11 cellular contexts compared by ENCODE assay signal in genomic region chr15:58528197-58528870, GRCh38.
A peak's percentile ranks its signal among the peaks of the same experiment; 100 is the strongest.
DNase-seq lines count a peak whose midpoint lies in the region; ATAC-seq, FAIRE-seq and TF ChIP-seq lines count a peak whose summit lies in the region.
"Had no signal": no experiment of that assay in that cellular context is flagged by ENCODE, and none has a peak within 500 bp of the region (broad histone marks: within the 10 kb centered on the region; RNA-seq: fewer than 3 reads in every experiment).

No MANE protein-coding gene starts in this region.

- no peak overlapping the region for H2BK5ac ChIP-seq in mesendoderm (ENCODE audit: low read length)

- WGBS in A549 (ENCODE audit: missing lambda C conversion rate): 42% methylated on average over 12 of the region's 12 CpGs
- 26 to 46% methylated on average over 4 to 8 of the region's 12 CpGs for WGBS in gastroesophageal sphincter (ENCODE audit: low coverage in 1 of 2), 2 donors
- no CpG with 5 or more reads among the region's 12 CpGs for WGBS in mesendoderm (ENCODE audit: extremely low coverage, insufficient coverage, low lambda C conversion rate)

- H2AK5ac ChIP-seq in mesendoderm (ENCODE audit: low read length): no peak overlapping the region

- H2BK120ac ChIP-seq in mesendoderm (ENCODE audit: low read depth, low read length): no peak overlapping the region

- H2BK15ac ChIP-seq in mesendoderm (replicated peaks; ENCODE audit: low read depth): no peak overlapping the region

- H3K9ac ChIP-seq in mesendoderm (ENCODE audit: low read length): no peak overlapping the region

- H3K27ac ChIP-seq in A549 (peak overlapping the region; percentile 72 to 84), gastroesophageal sphincter (peak overlapping the region in 2 of 4 donors; percentile 17 to 31), mesendoderm (ENCODE audit: low read depth, low read length) (no peak overlapping the region), RWPE1 (no peak overlapping the region)

- H3K79me2 ChIP-seq in mesendoderm (ENCODE audit: control insufficient read depth, insufficient read depth, low read length): no peaks in the 10 kb centered on the region

- no peaks in the 10 kb centered on the region for H3K79me1 ChIP-seq in mesendoderm (ENCODE audit: low read length)

- ATAC-seq in A549 (peak; percentile 83 to 88), gastroesophageal sphincter (peak; percentile 64), HG03442 (IDR thresholded peaks at IDR 0.05; ENCODE audit: unreplicated experiment) (no peak)

- peak in 1 of 2 experiments; percentile 19; a peak in 1 of 5 replicates for TF ChIP-seq RAD21 in A549 (conservative IDR thresholded peaks at IDR 0.05 in 1 of 2, IDR thresholded peaks at IDR 0.05 in 1 of 2)

- H3K18ac ChIP-seq in mesendoderm (ENCODE audit: low read length): no peak overlapping the region

- H3K4me2 ChIP-seq in A549: peak overlapping the region; percentile 65
- H3K4me2 ChIP-seq in mesendoderm (ENCODE audit: low read length): no peak overlapping the region

- no peak overlapping the region for H4K5ac ChIP-seq in mesendoderm (ENCODE audit: low read length)

- POLR2A ChIA-PET in A549 (lab: Yijun Ruan, JAX) (interaction anchor here (1.6 kb wide), 1 partner anchor 19 kb away, joined by 6 read pairs; no protein-coding TSS in a partner anchor), RWPE1 (lab: Yijun Ruan, JAX; ENCODE audit: low non-redundant PET) (no interaction called here)

- H3K36me3 ChIP-seq in MG63 (no peaks in the 10 kb centered on the region), gastroesophageal sphincter (no peaks in the 10 kb centered on the region), mesendoderm (ENCODE audit: control insufficient read depth, insufficient read depth, low read length) (no peaks in the 10 kb centered on the region)

- peaks cover 59% of the 10 kb centered on the region for H3K4me1 ChIP-seq in A549
- H3K4me1 ChIP-seq in gastroesophageal sphincter: peaks cover 0 to 26% (median 4%) of the 10 kb centered on the region in 3 donors
- no peaks in the 10 kb centered on the region for H3K4me1 ChIP-seq in mesendoderm (ENCODE audit: control insufficient read depth, low read depth, low read length)

- H3K9me3 ChIP-seq in A549 (no peaks in the 10 kb centered on the region), MG63 (no peaks in the 10 kb centered on the region), gastroesophageal sphincter (no peaks in the 10 kb centered on the region)

- H3K23ac ChIP-seq in mesendoderm (ENCODE audit: low read length): no peak overlapping the region

- TF ChIP-seq CTCF in A549 (IDR thresholded peaks at IDR 0.05) (no peak), gastroesophageal sphincter (IDR thresholded peaks at IDR 0.05) (no peak), RWPE1 (conservative IDR thresholded peaks at IDR 0.05; ENCODE audit: low read depth) (no peak)

- DNase-seq in A549 (ENCODE audit: low read depth in 1 of 2, low spot score in 1 of 2): peak; percentile 63 to 82
- DNase-seq in MG63: peak; percentile 64
- peak; percentile 51 for DNase-seq in mesendoderm
- no peak for DNase-seq in NCI-H446 (lab: John Stamatoyannopoulos, UW)
- no peak for DNase-seq in NCI-H1417 treated with DMSO at 0.1 percent for 48 hours (lab: John Stamatoyannopoulos, UW)
- DNase-seq in RWPE1 (ENCODE audit: low spot score): no peak
- DNase-seq: GF-D8; RPMI8226; stimulated activated CD8-positive, alpha-beta memory T cell treated with anti-CD3 and anti-CD28 coated beads, Interleukin-4, amount 100 ng/mL, for 48 hours had no signal

- TF ChIP-seq POLR2A in A549 (IDR thresholded peaks at IDR 0.05; ENCODE audit: low read length): no peak
- no peak for TF ChIP-seq POLR2A in gastroesophageal sphincter (IDR thresholded peaks at IDR 0.05)

- CTCF ChIA-PET in A549 (lab: Yijun Ruan, JAX): interaction anchor here (0.6 to 1.3 kb wide), 10 partner anchors 16 to 433 kb away, joined by 3 to 5 read pairs (median 3); no protein-coding TSS in a partner anchor
- CTCF ChIA-PET in RWPE1 (lab: Yijun Ruan, JAX): no interaction called here

- H3K56ac ChIP-seq in mesendoderm (ENCODE audit: low read length): no peak overlapping the region

- no peak overlapping the region for H3K4ac ChIP-seq in mesendoderm (ENCODE audit: low read depth, low read length)

- H3K4me3 ChIP-seq in A549: no peak overlapping the region
- no peak overlapping the region for H3K4me3 ChIP-seq in MG63
- no peak overlapping the region for H3K4me3 ChIP-seq in gastroesophageal sphincter
- no peak overlapping the region for H3K4me3 ChIP-seq in mesendoderm (ENCODE audit: low read length)

- H3K27me3 ChIP-seq in MG63: no peaks in the 10 kb centered on the region
- H3K27me3 ChIP-seq in gastroesophageal sphincter: no peaks in the 10 kb centered on the region
- H3K27me3 ChIP-seq in mesendoderm (ENCODE audit: insufficient read depth, low read length, poor library complexity): no peaks in the 10 kb centered on the region

- peak; percentile 61 for FAIRE-seq in A549 (lab: Jason Lieb, UNC)

- TF ChIP-seq EP300 in A549 (IDR thresholded peaks at IDR 0.05) (peak in 1 of 2 experiments; percentile 62; a peak in 1 of 5 replicates), gastroesophageal sphincter (IDR thresholded peaks at IDR 0.05) (no peak)

- H4K8ac ChIP-seq in mesendoderm (ENCODE audit: low read depth, low read length): no peak overlapping the region

TF ChIP-seq in A549, 52 proteins besides CTCF, POLR2A, EP300 and RAD21 (continues in another document):
- TF ChIP-seq REST (IDR thresholded peaks at IDR 0.05): no peak
- no peak for TF ChIP-seq RFX5 (IDR thresholded peaks at IDR 0.05)
- 0 out of 2 replicates have a peak, but pooled peaks have one; percentile 2 for TF ChIP-seq FOXS1 (CRISPR knock-in tag; IDR thresholded peaks at IDR 0.05)
- peak; percentile 15 for TF ChIP-seq CHD2 (IDR thresholded peaks at IDR 0.05; ENCODE audit: low read length, partially characterized antibody)
- 0 out of 3 replicates have a peak, but pooled peaks have one; percentile 55 for TF ChIP-seq BCL3 (IDR thresholded peaks at IDR 0.05)
- TF ChIP-seq HEYL (CRISPR knock-in tag; IDR thresholded peaks at IDR 0.05): no peak
- peak; percentile 60 for TF ChIP-seq ZFP36 (IDR thresholded peaks at IDR 0.05; ENCODE audit: borderline replicate concordance, partially characterized antibody)
- 0 out of 5 replicates have a peak, but pooled peaks of 1 of the 2 experiments have one; percentile 40 for TF ChIP-seq JUN (IDR thresholded peaks at IDR 0.05)
- TF ChIP-seq RCOR1 (IDR thresholded peaks at IDR 0.05; ENCODE audit: low read depth, low read length): no peak
- no peak for TF ChIP-seq HES2 (IDR thresholded peaks at IDR 0.05)
- 0 out of 2 replicates have a peak, but pooled peaks have one; percentile 3 for TF ChIP-seq FOSL2 (IDR thresholded peaks at IDR 0.05)
- TF ChIP-seq FOSL2 (CRISPR knock-in tag; IDR thresholded peaks at IDR 0.05): peak; percentile 42; the same call in 1 of the 2 replicates
- no peak for TF ChIP-seq FOSB (CRISPR knock-in tag; IDR thresholded peaks at IDR 0.05)
- TF ChIP-seq TFCP2L1 (CRISPR knock-in tag; IDR thresholded peaks at IDR 0.05): no peak
- TF ChIP-seq TP53 (CRISPR knock-in tag; IDR thresholded peaks at IDR 0.05): no peak
- no peak for TF ChIP-seq CBX2 (IDR thresholded peaks at IDR 0.05; ENCODE audit: borderline replicate concordance, low read depth)

Comparison
In these comparisons a context has a peak if more than half of its experiments do, and no peak if none do; other contexts are left out.
1. DNase-seq: peak in A549 (2 of 2), MG63 (single experiment) and mesendoderm (single experiment); none in NCI-H446 (0 of 2), NCI-H1417 treated with DMSO at 0.1 percent for 48 hours (single experiment) and RWPE1 (single experiment).
2. H3K27ac ChIP-seq: peak in A549 (2 of 2); none in mesendoderm (single experiment) and RWPE1 (single experiment).